1 cellular context compared by ENCODE assay signal in genomic region chr1:28264897-28265296, GRCh38.
TF ChIP-seq lines count a peak whose summit lies in the region.

No MANE protein-coding gene starts in this region.

TF ChIP-seq in WTC11, 78 proteins besides CTCF, POLR2A, EP300 and RAD21 (continued from another document):
- TF ChIP-seq AR (CRISPR knock-in tag; IDR thresholded peaks at IDR 0.05) (no peak), MYBL2 (CRISPR knock-in tag; IDR thresholded peaks at IDR 0.05) (no peak), SMAD4 (CRISPR knock-in tag; IDR thresholded peaks at IDR 0.05) (no peak), PRDM15 (CRISPR knock-in tag; IDR thresholded peaks at IDR 0.05) (no peak), CREB1 (CRISPR knock-in tag; IDR thresholded peaks at IDR 0.05) (no peak)
TF ChIP-seq in WTC11: peak in this region for 0.
